9 cellular contexts compared by ENCODE assay signal in genomic region chr19:2602391-2603181, GRCh38.
A peak's percentile ranks its signal among the peaks of the same experiment; 100 is the strongest.
DNase-seq lines count a peak whose midpoint lies in the region; ATAC-seq and TF ChIP-seq lines count a peak whose summit lies in the region.
"Had no signal": no experiment of that assay in that cellular context is flagged by ENCODE, and none has a peak within 500 bp of the region (broad histone marks: within the 10 kb centered on the region; RNA-seq: fewer than 3 reads in every experiment).

No MANE protein-coding gene starts in this region.

- peak overlapping the region; percentile 20 for H3K9ac ChIP-seq in fibroblast of lung (ENCODE audit: insufficient read depth, low read length)
- peak overlapping the region; percentile 41 for H3K9ac ChIP-seq in mucosa of stomach (ENCODE audit: low read length)

- no peaks in the 10 kb centered on the region for H3K27me3 Mint-ChIP-seq in natural killer cell treated with Interleukin-12 subunit alpha and Interleukin-12 subunit beta and Interleukin-15 and Interleukin-18, amount 100 ng/mL, for 72 hours
- H3K27me3 Mint-ChIP-seq in natural killer cell (ENCODE audit: low read depth in 2 of 2), result peaks cover under 1 to 3% of the 10 kb centered on the region in 2 donors

- no peak overlapping the region for H2AFZ ChIP-seq in fibroblast of lung (ENCODE audit: low read length)

- no peak for TF ChIP-seq CTCF in natural killer cell (IDR thresholded peaks at IDR 0.05)
- no peak for TF ChIP-seq CTCF in fibroblast of lung (conservative IDR thresholded peaks at IDR 0.05 in 1 of 2, IDR thresholded peaks at IDR 0.05 in 1 of 2; ENCODE audit: low read depth in 1 of 2, low read length in 2 of 2)
- no peak for TF ChIP-seq CTCF in GM10266 (IDR thresholded peaks at IDR 0.05; ENCODE audit: control insufficient read depth, insufficient read depth, low read depth, missing control alignments)

- intact Hi-C loops in natural killer cell (cut with micrococcal nuclease), result no loop called here

- peaks cover 23 to 28% of the 10 kb centered on the region in 2 donors for H3K4me1 Mint-ChIP-seq in natural killer cell treated with Interleukin-12 subunit alpha and Interleukin-12 subunit beta and Interleukin-15 and Interleukin-18, amount 100 ng/mL, for 72 hours (ENCODE audit: low read depth in 2 of 2)
- H3K4me1 Mint-ChIP-seq in natural killer cell, result peaks cover 12 to 13% of the 10 kb centered on the region in 2 donors

- H3K4me3 ChIP-seq in fibroblast of lung (replicated peaks in 1 of 4; ENCODE audit: control extremely low read depth in 1 of 4, insufficient read depth in 1 of 4, low read depth in 3 of 4, low read length in 4 of 4) (peak overlapping the region in 3 of 4 experiments; percentile 7 to 28 (median 15)), mucosa of stomach (ENCODE audit: low read length) (peak overlapping the region; percentile 8)

- H3K4me1 ChIP-seq in fibroblast of lung (ENCODE audit: control insufficient read depth, extremely low read depth, insufficient read depth, low read length) (peaks cover 5% of the 10 kb centered on the region), mucosa of stomach (ENCODE audit: control insufficient read depth, insufficient read depth, low read length) (peaks cover 11% of the 10 kb centered on the region)

- no peak for ATAC-seq in natural killer cell treated with Interleukin-12 subunit alpha and Interleukin-12 subunit beta and Interleukin-15 and Interleukin-18, amount 100 ng/mL, for 72 hours
- ATAC-seq in natural killer cell (no peak), HG02852 (IDR thresholded peaks at IDR 0.05; ENCODE audit: unreplicated experiment) (no peak)

- H3K36me3 Mint-ChIP-seq in natural killer cell treated with Interleukin-12 subunit alpha and Interleukin-12 subunit beta and Interleukin-15 and Interleukin-18, amount 100 ng/mL, for 72 hours, result no peaks in the 10 kb centered on the region
- no peaks in the 10 kb centered on the region for H3K36me3 Mint-ChIP-seq in natural killer cell

- peak overlapping the region; percentile 19 to 38 for H3K27ac Mint-ChIP-seq in natural killer cell treated with Interleukin-12 subunit alpha and Interleukin-12 subunit beta and Interleukin-15 and Interleukin-18, amount 100 ng/mL, for 72 hours
- no peak overlapping the region for H3K27ac Mint-ChIP-seq in natural killer cell

- peak overlapping the region; percentile 39 for H3K4me2 ChIP-seq in fibroblast of lung (ENCODE audit: extremely low read depth, insufficient read depth, low read length)

- H3K9me3 ChIP-seq in fibroblast of lung (ENCODE audit: control insufficient read depth, insufficient read depth, low read depth, low read length) (no peaks in the 10 kb centered on the region), mucosa of stomach (ENCODE audit: control insufficient read depth, low read length) (no peaks in the 10 kb centered on the region)

- H4K20me1 ChIP-seq in fibroblast of lung (ENCODE audit: control insufficient read depth, extremely low read depth, insufficient read depth, low read length), result no peaks in the 10 kb centered on the region

- H3K27me3 ChIP-seq in fibroblast of lung (ENCODE audit: control insufficient read depth, insufficient read depth, low read length) (no peaks in the 10 kb centered on the region), mucosa of stomach (ENCODE audit: control insufficient read depth, insufficient read depth, low read length) (no peaks in the 10 kb centered on the region)

- H3K4me3 Mint-ChIP-seq in natural killer cell treated with Interleukin-12 subunit alpha and Interleukin-12 subunit beta and Interleukin-15 and Interleukin-18, amount 100 ng/mL, for 72 hours, result peak overlapping the region; percentile 1
- H3K4me3 Mint-ChIP-seq in natural killer cell, result no peak overlapping the region

- DNase-seq in natural killer cell treated with Interleukin-12 subunit alpha and Interleukin-12 subunit beta and Interleukin-15 and Interleukin-18, amount 100 ng/mL, for 72 hours (ENCODE audit: low spot score), result no peak
- no peak for DNase-seq in natural killer cell
- DNase-seq in fibroblast of lung (ENCODE audit: low read depth in 2 of 2), result peak; percentile 94 to 97
- DNase-seq in erythroblast (lab: John Stamatoyannopoulos, UW), result no peak
- no peak for DNase-seq in HuH-7.5 (ENCODE audit: low spot score)
- DNase-seq in GM10266 (ENCODE audit: extremely low spot score), result no peak
- DNase-seq: DMS53 had no signal

- H3K36me3 ChIP-seq in fibroblast of lung (ENCODE audit: control insufficient read depth, insufficient read depth, low read length) (no peaks in the 10 kb centered on the region), mucosa of stomach (ENCODE audit: control insufficient read depth, insufficient read depth, low read length) (no peaks in the 10 kb centered on the region)

- H3K9me3 Mint-ChIP-seq in natural killer cell treated with Interleukin-12 subunit alpha and Interleukin-12 subunit beta and Interleukin-15 and Interleukin-18, amount 100 ng/mL, for 72 hours, result no peaks in the 10 kb centered on the region
- no peaks in the 10 kb centered on the region for H3K9me3 Mint-ChIP-seq in natural killer cell

- no peaks in the 10 kb centered on the region for H3K79me2 ChIP-seq in fibroblast of lung (ENCODE audit: control insufficient read depth, insufficient read depth, low read length)

- no peak for TF ChIP-seq POLR2A in erythroblast (IDR thresholded peaks at IDR 0.05; ENCODE audit: low read length)

- peak overlapping the region; percentile 31 for H3K27ac ChIP-seq in fibroblast of lung (ENCODE audit: insufficient read depth, low read length)

Comparison
In these comparisons a context has a peak if more than half of its experiments do, and no peak if none do; other contexts are left out.
1. H3K27ac Mint-ChIP-seq: peak in natural killer cell treated with Interleukin-12 subunit alpha and Interleukin-12 subunit beta and Interleukin-15 and Interleukin-18, amount 100 ng/mL, for 72 hours (2 of 2); none in natural killer cell (0 of 2).
2. DNase-seq: peak in fibroblast of lung (2 of 2); none in natural killer cell treated with Interleukin-12 subunit alpha and Interleukin-12 subunit beta and Interleukin-15 and Interleukin-18, amount 100 ng/mL, for 72 hours (single experiment), natural killer cell (single experiment), erythroblast (0 of 2), HuH-7.5 (single experiment) and GM10266 (single experiment).